1 cellular context compared by ENCODE assay signal in the genomic region with DNA sequence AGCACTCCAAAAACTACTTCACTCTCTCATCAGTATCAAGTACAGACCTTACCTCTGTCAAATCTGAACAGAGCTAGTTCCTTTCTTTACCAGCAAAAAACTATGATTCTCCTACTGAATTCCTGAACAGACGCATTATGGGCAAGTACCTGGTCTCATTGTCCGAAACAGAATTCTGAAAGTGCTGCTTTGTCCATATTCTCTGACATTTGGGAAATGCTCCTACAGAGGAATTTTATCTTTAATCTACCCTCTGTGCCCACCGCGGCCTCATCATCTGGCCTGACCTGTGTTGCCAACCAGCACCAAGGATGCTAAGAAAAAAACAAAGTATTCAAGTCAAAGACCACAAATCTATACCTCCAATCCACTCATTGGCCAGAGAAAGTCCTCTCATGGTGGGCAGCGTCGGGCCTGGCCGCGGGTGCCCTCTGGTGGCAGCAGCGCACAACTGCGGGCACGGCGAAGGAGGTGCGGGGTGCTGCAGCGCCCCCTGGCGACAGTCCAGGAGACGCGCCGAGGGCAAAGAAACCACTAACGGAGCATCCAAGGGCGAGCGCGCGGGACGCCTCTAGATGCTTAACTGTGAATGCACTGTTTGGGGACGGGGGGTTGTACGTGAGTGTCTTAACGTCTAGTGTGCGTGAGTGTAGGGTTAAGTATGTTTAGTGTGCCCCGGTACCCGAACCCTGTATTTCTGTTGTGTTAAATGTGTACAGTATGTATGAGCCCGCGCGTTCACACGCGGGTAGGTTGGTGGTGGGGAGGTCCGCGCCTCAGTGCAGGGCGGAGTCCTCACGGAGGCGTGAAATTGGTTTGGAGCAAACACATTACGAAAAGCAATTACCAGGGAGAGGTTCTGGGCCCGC.
TF ChIP-seq lines count a peak whose summit lies in the region.

No MANE protein-coding gene starts in this region.

TF ChIP-seq in K562, 482 proteins besides CTCF, POLR2A, EP300 and RAD21 (continues in another document):
- TF ChIP-seq SAP30 (IDR thresholded peaks at IDR 0.05; ENCODE audit: borderline replicate concordance, insufficient read depth, low read depth, low read length, poor library complexity, severe bottlenecking) (no peak), ELF4 (CRISPR knock-in tag; IDR thresholded peaks at IDR 0.05) (no peak), HCFC1 (IDR thresholded peaks at IDR 0.05; ENCODE audit: low read depth, low read length) (peak; percentile 64), ZNF146 (CRISPR knock-in tag; IDR thresholded peaks at IDR 0.05; ENCODE audit: unreplicated experiment) (no peak), GATA2 (CRISPR knock-in tag; IDR thresholded peaks at IDR 0.05) (no peak), ZC3H11A (IDR thresholded peaks at IDR 0.05; ENCODE audit: low read depth, low read length) (peak; percentile 68; the same call in 1 of the 2 replicates), ZNF133 (CRISPR knock-in tag; IDR thresholded peaks at IDR 0.05) (no peak), DMBX1 (CRISPR knock-in tag; IDR thresholded peaks at IDR 0.05; ENCODE audit: borderline replicate concordance) (no peak), KLF16 (IDR thresholded peaks at IDR 0.05) (peak; percentile 90), EP400 (IDR thresholded peaks at IDR 0.05) (no peak), POLR3G (IDR thresholded peaks at IDR 0.05; ENCODE audit: extremely low read depth, insufficient read length, insufficient replicate concordance) (no peak), HNRNPLL (IDR thresholded peaks at IDR 0.05; ENCODE audit: low read depth, low read length, poor library complexity, severe bottlenecking) (no peak), EZH2 (IDR thresholded peaks at IDR 0.05; ENCODE audit: borderline replicate concordance, low read depth, low read length) (no peak), RBM17 (IDR thresholded peaks at IDR 0.05; ENCODE audit: borderline replicate concordance, low read depth, low read length) (no peak), TFAM (CRISPR knock-in tag; conservative IDR thresholded peaks at IDR 0.05) (no peak), MAFK (IDR thresholded peaks at IDR 0.05; ENCODE audit: low read length) (peak; percentile 37), ZNF174 (CRISPR knock-in tag; IDR thresholded peaks at IDR 0.05) (no peak), ZNF347 (CRISPR knock-in tag; IDR thresholded peaks at IDR 0.05; ENCODE audit: low read depth) (no peak), POLR2B (IDR thresholded peaks at IDR 0.05; ENCODE audit: low read depth, partially characterized antibody) (no peak), TCF3 (CRISPR knock-in tag; IDR thresholded peaks at IDR 0.05) (peak; percentile 21; the same call in 1 of the 2 replicates), ZNF668 (CRISPR knock-in tag; IDR thresholded peaks at IDR 0.05) (no peak), PTRF (tag; IDR thresholded peaks at IDR 0.05) (no peak), MEIS2 (IDR thresholded peaks at IDR 0.05; ENCODE audit: partially characterized antibody) (no peak), ATF1 (CRISPR knock-in tag; IDR thresholded peaks at IDR 0.05) (peak; percentile 60; the same call in 1 of the 2 replicates), ATF1 (tag; IDR thresholded peaks at IDR 0.05) (peak; percentile 82), TBP (optimal IDR thresholded peaks at IDR 0.05; ENCODE audit: low read depth, low read length) (peak; percentile 83), SRSF1 (IDR thresholded peaks at IDR 0.05; ENCODE audit: low read depth, low read length) (no peak), CCAR2 (IDR thresholded peaks at IDR 0.05; ENCODE audit: low read depth, low read length) (no peak), SIN3B (IDR thresholded peaks at IDR 0.05; ENCODE audit: low read depth) (0 out of 2 replicates have a peak, but pooled peaks have one; percentile 15), ARNT (IDR thresholded peaks at IDR 0.05) (no peak), MEF2D (tag; conservative IDR thresholded peaks at IDR 0.05; ENCODE audit: low read depth) (no peak), SREBF2 (CRISPR knock-in tag; IDR thresholded peaks at IDR 0.05) (no peak), HNRNPK (IDR thresholded peaks at IDR 0.05; ENCODE audit: low read depth, low read length, poor library complexity, severe bottlenecking) (no peak), ZNF212 (CRISPR knock-in tag; IDR thresholded peaks at IDR 0.05) (no peak), GATAD2B (IDR thresholded peaks at IDR 0.05; ENCODE audit: borderline replicate concordance) (no peak; the same call in 1 of the 2 replicates), CHD1 (IDR thresholded peaks at IDR 0.05; ENCODE audit: low read length) (no peak), ZNF561 (CRISPR knock-in tag; conservative IDR thresholded peaks at IDR 0.05) (no peak), SRF (CRISPR knock-in tag; IDR thresholded peaks at IDR 0.05) (peak in 1 of 2 experiments; percentile 55; a peak in 1 of 4 replicates), SMARCC2 (IDR thresholded peaks at IDR 0.05; ENCODE audit: low read depth) (no peak)
- TF ChIP-seq, protein P1, sequence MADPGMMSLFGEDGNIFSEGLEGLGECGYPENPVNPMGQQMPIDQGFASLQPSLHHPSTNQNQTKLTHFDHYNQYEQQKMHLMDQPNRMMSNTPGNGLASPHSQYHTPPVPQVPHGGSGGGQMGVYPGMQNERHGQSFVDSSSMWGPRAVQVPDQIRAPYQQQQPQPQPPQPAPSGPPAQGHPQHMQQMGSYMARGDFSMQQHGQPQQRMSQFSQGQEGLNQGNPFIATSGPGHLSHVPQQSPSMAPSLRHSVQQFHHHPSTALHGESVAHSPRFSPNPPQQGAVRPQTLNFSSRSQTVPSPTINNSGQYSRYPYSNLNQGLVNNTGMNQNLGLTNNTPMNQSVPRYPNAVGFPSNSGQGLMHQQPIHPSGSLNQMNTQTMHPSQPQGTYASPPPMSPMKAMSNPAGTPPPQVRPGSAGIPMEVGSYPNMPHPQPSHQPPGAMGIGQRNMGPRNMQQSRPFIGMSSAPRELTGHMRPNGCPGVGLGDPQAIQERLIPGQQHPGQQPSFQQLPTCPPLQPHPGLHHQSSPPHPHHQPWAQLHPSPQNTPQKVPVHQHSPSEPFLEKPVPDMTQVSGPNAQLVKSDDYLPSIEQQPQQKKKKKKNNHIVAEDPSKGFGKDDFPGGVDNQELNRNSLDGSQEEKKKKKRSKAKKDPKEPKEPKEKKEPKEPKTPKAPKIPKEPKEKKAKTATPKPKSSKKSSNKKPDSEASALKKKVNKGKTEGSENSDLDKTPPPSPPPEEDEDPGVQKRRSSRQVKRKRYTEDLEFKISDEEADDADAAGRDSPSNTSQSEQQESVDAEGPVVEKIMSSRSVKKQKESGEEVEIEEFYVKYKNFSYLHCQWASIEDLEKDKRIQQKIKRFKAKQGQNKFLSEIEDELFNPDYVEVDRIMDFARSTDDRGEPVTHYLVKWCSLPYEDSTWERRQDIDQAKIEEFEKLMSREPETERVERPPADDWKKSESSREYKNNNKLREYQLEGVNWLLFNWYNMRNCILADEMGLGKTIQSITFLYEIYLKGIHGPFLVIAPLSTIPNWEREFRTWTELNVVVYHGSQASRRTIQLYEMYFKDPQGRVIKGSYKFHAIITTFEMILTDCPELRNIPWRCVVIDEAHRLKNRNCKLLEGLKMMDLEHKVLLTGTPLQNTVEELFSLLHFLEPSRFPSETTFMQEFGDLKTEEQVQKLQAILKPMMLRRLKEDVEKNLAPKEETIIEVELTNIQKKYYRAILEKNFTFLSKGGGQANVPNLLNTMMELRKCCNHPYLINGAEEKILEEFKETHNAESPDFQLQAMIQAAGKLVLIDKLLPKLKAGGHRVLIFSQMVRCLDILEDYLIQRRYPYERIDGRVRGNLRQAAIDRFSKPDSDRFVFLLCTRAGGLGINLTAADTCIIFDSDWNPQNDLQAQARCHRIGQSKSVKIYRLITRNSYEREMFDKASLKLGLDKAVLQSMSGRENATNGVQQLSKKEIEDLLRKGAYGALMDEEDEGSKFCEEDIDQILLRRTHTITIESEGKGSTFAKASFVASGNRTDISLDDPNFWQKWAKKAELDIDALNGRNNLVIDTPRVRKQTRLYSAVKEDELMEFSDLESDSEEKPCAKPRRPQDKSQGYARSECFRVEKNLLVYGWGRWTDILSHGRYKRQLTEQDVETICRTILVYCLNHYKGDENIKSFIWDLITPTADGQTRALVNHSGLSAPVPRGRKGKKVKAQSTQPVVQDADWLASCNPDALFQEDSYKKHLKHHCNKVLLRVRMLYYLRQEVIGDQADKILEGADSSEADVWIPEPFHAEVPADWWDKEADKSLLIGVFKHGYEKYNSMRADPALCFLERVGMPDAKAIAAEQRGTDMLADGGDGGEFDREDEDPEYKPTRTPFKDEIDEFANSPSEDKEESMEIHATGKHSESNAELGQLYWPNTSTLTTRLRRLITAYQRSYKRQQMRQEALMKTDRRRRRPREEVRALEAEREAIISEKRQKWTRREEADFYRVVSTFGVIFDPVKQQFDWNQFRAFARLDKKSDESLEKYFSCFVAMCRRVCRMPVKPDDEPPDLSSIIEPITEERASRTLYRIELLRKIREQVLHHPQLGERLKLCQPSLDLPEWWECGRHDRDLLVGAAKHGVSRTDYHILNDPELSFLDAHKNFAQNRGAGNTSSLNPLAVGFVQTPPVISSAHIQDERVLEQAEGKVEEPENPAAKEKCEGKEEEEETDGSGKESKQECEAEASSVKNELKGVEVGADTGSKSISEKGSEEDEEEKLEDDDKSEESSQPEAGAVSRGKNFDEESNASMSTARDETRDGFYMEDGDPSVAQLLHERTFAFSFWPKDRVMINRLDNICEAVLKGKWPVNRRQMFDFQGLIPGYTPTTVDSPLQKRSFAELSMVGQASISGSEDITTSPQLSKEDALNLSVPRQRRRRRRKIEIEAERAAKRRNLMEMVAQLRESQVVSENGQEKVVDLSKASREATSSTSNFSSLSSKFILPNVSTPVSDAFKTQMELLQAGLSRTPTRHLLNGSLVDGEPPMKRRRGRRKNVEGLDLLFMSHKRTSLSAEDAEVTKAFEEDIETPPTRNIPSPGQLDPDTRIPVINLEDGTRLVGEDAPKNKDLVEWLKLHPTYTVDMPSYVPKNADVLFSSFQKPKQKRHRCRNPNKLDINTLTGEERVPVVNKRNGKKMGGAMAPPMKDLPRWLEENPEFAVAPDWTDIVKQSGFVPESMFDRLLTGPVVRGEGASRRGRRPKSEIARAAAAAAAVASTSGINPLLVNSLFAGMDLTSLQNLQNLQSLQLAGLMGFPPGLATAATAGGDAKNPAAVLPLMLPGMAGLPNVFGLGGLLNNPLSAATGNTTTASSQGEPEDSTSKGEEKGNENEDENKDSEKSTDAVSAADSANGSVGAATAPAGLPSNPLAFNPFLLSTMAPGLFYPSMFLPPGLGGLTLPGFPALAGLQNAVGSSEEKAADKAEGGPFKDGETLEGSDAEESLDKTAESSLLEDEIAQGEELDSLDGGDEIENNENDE (IDR thresholded peaks at IDR 0.05; ENCODE audit: low read depth, low read length): peak; percentile 70
- TF ChIP-seq, protein P2, sequence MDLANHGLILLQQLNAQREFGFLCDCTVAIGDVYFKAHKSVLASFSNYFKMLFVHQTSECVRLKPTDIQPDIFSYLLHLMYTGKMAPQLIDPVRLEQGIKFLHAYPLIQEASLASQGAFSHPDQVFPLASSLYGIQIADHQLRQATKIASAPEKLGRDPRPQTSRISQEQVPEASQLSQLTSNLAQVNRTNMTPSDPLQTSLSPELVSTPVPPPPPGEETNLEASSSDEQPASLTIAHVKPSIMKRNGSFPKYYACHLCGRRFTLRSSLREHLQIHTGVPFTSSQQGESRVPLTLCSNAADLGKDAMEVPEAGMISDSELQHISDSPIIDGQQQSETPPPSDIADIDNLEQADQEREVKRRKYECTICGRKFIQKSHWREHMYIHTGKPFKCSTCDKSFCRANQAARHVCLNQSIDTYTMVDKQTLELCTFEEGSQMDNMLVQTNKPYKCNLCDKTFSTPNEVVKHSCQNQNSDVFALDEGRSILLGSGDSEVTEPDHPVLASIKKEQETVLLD (IDR thresholded peaks at IDR 0.05): no peak
- TF ChIP-seq, protein P3, sequence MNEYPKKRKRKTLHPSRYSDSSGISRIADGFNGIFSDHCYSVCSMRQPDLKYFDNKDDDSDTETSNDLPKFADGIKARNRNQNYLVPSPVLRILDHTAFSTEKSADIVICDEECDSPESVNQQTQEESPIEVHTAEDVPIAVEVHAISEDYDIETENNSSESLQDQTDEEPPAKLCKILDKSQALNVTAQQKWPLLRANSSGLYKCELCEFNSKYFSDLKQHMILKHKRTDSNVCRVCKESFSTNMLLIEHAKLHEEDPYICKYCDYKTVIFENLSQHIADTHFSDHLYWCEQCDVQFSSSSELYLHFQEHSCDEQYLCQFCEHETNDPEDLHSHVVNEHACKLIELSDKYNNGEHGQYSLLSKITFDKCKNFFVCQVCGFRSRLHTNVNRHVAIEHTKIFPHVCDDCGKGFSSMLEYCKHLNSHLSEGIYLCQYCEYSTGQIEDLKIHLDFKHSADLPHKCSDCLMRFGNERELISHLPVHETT (CRISPR knock-in tag; conservative IDR thresholded peaks at IDR 0.05 in 1 of 2, IDR thresholded peaks at IDR 0.05 in 1 of 2): no peak
- TF ChIP-seq, protein P4, sequence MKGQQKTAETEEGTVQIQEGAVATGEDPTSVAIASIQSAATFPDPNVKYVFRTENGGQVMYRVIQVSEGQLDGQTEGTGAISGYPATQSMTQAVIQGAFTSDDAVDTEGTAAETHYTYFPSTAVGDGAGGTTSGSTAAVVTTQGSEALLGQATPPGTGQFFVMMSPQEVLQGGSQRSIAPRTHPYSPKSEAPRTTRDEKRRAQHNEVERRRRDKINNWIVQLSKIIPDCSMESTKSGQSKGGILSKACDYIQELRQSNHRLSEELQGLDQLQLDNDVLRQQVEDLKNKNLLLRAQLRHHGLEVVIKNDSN (CRISPR knock-in tag; IDR thresholded peaks at IDR 0.05): no peak
- TF ChIP-seq, protein P5, sequence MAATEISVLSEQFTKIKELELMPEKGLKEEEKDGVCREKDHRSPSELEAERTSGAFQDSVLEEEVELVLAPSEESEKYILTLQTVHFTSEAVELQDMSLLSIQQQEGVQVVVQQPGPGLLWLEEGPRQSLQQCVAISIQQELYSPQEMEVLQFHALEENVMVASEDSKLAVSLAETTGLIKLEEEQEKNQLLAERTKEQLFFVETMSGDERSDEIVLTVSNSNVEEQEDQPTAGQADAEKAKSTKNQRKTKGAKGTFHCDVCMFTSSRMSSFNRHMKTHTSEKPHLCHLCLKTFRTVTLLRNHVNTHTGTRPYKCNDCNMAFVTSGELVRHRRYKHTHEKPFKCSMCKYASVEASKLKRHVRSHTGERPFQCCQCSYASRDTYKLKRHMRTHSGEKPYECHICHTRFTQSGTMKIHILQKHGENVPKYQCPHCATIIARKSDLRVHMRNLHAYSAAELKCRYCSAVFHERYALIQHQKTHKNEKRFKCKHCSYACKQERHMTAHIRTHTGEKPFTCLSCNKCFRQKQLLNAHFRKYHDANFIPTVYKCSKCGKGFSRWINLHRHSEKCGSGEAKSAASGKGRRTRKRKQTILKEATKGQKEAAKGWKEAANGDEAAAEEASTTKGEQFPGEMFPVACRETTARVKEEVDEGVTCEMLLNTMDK (IDR thresholded peaks at IDR 0.05; ENCODE audit: borderline replicate concordance, insufficient read depth, low read depth, low read length, poor library complexity, severe bottlenecking): peak; percentile 88
- TF ChIP-seq, protein P6, sequence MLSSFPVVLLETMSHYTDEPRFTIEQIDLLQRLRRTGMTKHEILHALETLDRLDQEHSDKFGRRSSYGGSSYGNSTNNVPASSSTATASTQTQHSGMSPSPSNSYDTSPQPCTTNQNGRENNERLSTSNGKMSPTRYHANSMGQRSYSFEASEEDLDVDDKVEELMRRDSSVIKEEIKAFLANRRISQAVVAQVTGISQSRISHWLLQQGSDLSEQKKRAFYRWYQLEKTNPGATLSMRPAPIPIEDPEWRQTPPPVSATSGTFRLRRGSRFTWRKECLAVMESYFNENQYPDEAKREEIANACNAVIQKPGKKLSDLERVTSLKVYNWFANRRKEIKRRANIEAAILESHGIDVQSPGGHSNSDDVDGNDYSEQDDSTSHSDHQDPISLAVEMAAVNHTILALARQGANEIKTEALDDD (IDR thresholded peaks at IDR 0.05): no peak
